Comparison of ENCODE assay signal across 8 cellular contexts in genomic region chr12:27014085-27014858, GRCh38. TPM values are rescaled to one million over a fixed set of nuclear protein-coding genes. Genes with fewer than 3 reads are reported as not detected.
DNase-seq lines count a peak whose midpoint lies in the region; ATAC-seq and TF ChIP-seq lines count a peak whose summit lies in the region.

A gene with protein sequence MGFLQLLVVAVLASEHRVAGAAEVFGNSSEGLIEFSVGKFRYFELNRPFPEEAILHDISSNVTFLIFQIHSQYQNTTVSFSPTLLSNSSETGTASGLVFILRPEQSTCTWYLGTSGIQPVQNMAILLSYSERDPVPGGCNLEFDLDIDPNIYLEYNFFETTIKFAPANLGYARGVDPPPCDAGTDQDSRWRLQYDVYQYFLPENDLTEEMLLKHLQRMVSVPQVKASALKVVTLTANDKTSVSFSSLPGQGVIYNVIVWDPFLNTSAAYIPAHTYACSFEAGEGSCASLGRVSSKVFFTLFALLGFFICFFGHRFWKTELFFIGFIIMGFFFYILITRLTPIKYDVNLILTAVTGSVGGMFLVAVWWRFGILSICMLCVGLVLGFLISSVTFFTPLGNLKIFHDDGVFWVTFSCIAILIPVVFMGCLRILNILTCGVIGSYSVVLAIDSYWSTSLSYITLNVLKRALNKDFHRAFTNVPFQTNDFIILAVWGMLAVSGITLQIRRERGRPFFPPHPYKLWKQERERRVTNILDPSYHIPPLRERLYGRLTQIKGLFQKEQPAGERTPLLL (minus strand): TSS chr12:27014384. CDS start chr12:27014168, 216 bp downstream.

- DNase-seq in CD14-positive monocyte (ENCODE audit: low spot score) (peak; percentile 91), NCI-H526 treated with DMSO at 0.1 percent for 48 hours (lab: John Stamatoyannopoulos, UW) (peak; percentile 87), dedifferentiated amniotic fluid mesenchymal stem cell (ENCODE audit: extremely low spot score) (peak; percentile 75), left lobe of liver (ENCODE audit: low spot score) (peak; percentile 96)
- peak; percentile 96 for DNase-seq in activated CD4-positive, alpha-beta T cell treated with anti-CD3 and anti-CD28 coated beads, Interleukin-2, amount 10 ng/mL, durations not matched to agents 7 days and 5 days
- DNase-seq in stimulated activated CD4-positive, alpha-beta T cell treated with anti-CD3 and anti-CD28 coated beads, Interleukin-2, amount 100 ng/mL, for 4 hours (ENCODE audit: low read depth): peak; percentile 93

- peaks cover 5 to 6% of the 10 kb centered on the region in 2 donors for H3K36me3 Mint-ChIP-seq in CD14-positive monocyte
- peaks cover 15% of the 10 kb centered on the region for H3K36me3 Mint-ChIP-seq in activated CD4-positive, alpha-beta T cell treated with anti-CD3 and anti-CD28 coated beads, Interleukin-2, amount 10 ng/mL, durations not matched to agents 7 days and 5 days (ENCODE audit: low read depth)

- peaks cover 0 to 2% (median 0%) of the 10 kb centered on the region in 3 donors for H3K27me3 Mint-ChIP-seq in CD14-positive monocyte (ENCODE audit: low read depth in 3 of 3)
- H3K27me3 Mint-ChIP-seq in activated CD4-positive, alpha-beta T cell treated with anti-CD3 and anti-CD28 coated beads, Interleukin-2, amount 10 ng/mL, durations not matched to agents 7 days and 5 days: no peaks in the 10 kb centered on the region

- H3K4me1 Mint-ChIP-seq in CD14-positive monocyte: peaks cover 62% of the 10 kb centered on the region
- H3K4me1 Mint-ChIP-seq in activated CD4-positive, alpha-beta T cell treated with anti-CD3 and anti-CD28 coated beads, Interleukin-2, amount 10 ng/mL, durations not matched to agents 7 days and 5 days: peaks cover 59% of the 10 kb centered on the region

- peak; percentile 98 for TF ChIP-seq CTCF in CD14-positive monocyte (IDR thresholded peaks at IDR 0.05)

- intact Hi-C loops in CD14-positive monocyte (cut with micrococcal nuclease): loop anchor here (2.0 to 10.0 kb wide), 4 partner anchors 75 to 291 kb away; partner anchors contain the start of genes FGFR1OP2 (in 2 of the 2) and INTS13 (in 1 of the 2)

- POLR2A ChIA-PET in activated CD4-positive, alpha-beta T cell treated with anti-CD3 and anti-CD28 coated beads, Interleukin-2, amount 10 ng/mL, durations not matched to agents 7 days and 5 days (lab: Charles Lee): no interaction called here

- H3K9me3 Mint-ChIP-seq in CD14-positive monocyte: no peaks in the 10 kb centered on the region
- no peaks in the 10 kb centered on the region for H3K9me3 Mint-ChIP-seq in activated CD4-positive, alpha-beta T cell treated with anti-CD3 and anti-CD28 coated beads, Interleukin-2, amount 10 ng/mL, durations not matched to agents 7 days and 5 days

- peak; percentile 87 for ATAC-seq in GM19372 (IDR thresholded peaks at IDR 0.05; ENCODE audit: low read depth, unreplicated experiment)
- ATAC-seq in HG03521 (IDR thresholded peaks at IDR 0.05; ENCODE audit: unreplicated experiment): peak; percentile 90
- peak; percentile 94 for ATAC-seq in left lobe of liver

- CTCF ChIA-PET in activated CD4-positive, alpha-beta T cell treated with anti-CD3 and anti-CD28 coated beads, Interleukin-2, amount 10 ng/mL, durations not matched to agents 7 days and 5 days (lab: Charles Lee): interaction anchor here (0.6 to 4.4 kb wide), 23 partner anchors 8 to 899 kb away, joined by 3 to 31 read pairs (median 4); partner anchors contain the start of gene MED21

- H3K4me3 Mint-ChIP-seq in CD14-positive monocyte: peak within 1 kb of the TSS; percentile 93 to 96
- H3K4me3 Mint-ChIP-seq in activated CD4-positive, alpha-beta T cell treated with anti-CD3 and anti-CD28 coated beads, Interleukin-2, amount 10 ng/mL, durations not matched to agents 7 days and 5 days: peak within 1 kb of the TSS; percentile 94

- peak within 1 kb of the TSS; percentile 87 to 95 (median 93) for H3K27ac Mint-ChIP-seq in CD14-positive monocyte
- H3K27ac Mint-ChIP-seq in activated CD4-positive, alpha-beta T cell treated with anti-CD3 and anti-CD28 coated beads, Interleukin-2, amount 10 ng/mL, durations not matched to agents 7 days and 5 days: peak within 1 kb of the TSS; percentile 98

RNA-seq across cellular contexts. Expression of the gene that starts here (rescaled TPM):
- polyA plus RNA-seq in CD14-positive monocyte: 10 to 100 TPM; 71.7 to 85.9 TPM
- 10 to 100 TPM; 46.1 to 58.8 TPM for total RNA-seq in activated CD4-positive, alpha-beta T cell treated with anti-CD3 and anti-CD28 coated beads, Interleukin-2, amount 10 ng/mL, durations not matched to agents 7 days and 5 days
- 51.1 TPM for total RNA-seq in left lobe of liver

Comparison
In these comparisons a context has a peak if more than half of its experiments do, and no peak if none do; other contexts are left out.
1. Peak in every context shown above with its lines: DNase-seq and ATAC-seq.